Comparison of ENCODE assay signal across 7 cellular contexts in the genomic region with DNA sequence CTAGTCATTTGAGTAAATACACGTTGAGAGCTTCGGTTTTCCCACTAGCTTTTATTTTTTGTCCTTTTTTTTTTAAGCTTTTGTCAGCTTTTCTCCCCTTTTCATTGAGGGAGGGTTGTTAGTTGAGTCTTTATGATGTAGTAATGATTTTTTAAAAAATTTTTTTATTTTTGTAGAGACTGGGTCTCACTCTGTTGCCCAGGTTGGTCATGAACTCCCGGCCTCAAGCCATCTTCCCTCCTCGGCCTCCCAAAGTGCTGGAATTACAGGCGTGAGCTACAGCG. TPM values are rescaled to one million over a fixed set of nuclear protein-coding genes. Genes with fewer than 3 reads are reported as not detected.
A peak's percentile ranks its signal among the peaks of the same experiment; 100 is the strongest.
DNase-seq lines count a peak whose midpoint lies in the region; ATAC-seq and TF ChIP-seq lines count a peak whose summit lies in the region.

No MANE protein-coding gene starts in this region.

- no peak for TF ChIP-seq CTCF in HCT116 (IDR thresholded peaks at IDR 0.05 in 2 of 3, conservative IDR thresholded peaks at IDR 0.05 in 1 of 3; ENCODE audit: borderline replicate concordance in 1 of 3, insufficient read depth in 1 of 3, low read depth in 2 of 3, low read length in 2 of 3)

- H3K9ac ChIP-seq in HCT116 (ENCODE audit: low read length) (peak overlapping the region; percentile 85), iPS-20b (ENCODE audit: low read depth, low read length) (peak overlapping the region; percentile 80; the same call in 1 of the 2 replicates)

- BruUV-seq in HCT116 (replicated peaks; lab: Mats Ljungman, UMichigan) = no TSS peak

- no peak for TF ChIP-seq POLR2A in HCT116 (IDR thresholded peaks at IDR 0.05; ENCODE audit: borderline replicate concordance, extremely low read depth, insufficient read depth, insufficient read length)

- CTCF ChIA-PET in HCT116 (lab: Charles Lee) = no interaction called here
- CTCF ChIA-PET in activated CD8-positive, alpha-beta T cell treated with anti-CD3 and anti-CD28 coated beads, Interleukin-2, amount 10 ng/mL, durations not matched to agents 7 days and 5 days (lab: Charles Lee) = interaction anchor here (0.6 to 5.7 kb wide), 7 partner anchors 14 to 327 kb away, joined by 3 to 79 read pairs (median 5); no protein-coding TSS in a partner anchor

- H4K20me1 ChIP-seq in HCT116 (ENCODE audit: insufficient read depth) = no peaks in the 10 kb centered on the region

- H3K4me1 Mint-ChIP-seq in activated CD8-positive, alpha-beta T cell treated with anti-CD3 and anti-CD28 coated beads, Interleukin-2, amount 10 ng/mL, durations not matched to agents 7 days and 5 days (ENCODE audit: low read depth) = peaks cover 68% of the 10 kb centered on the region
- H3K4me1 Mint-ChIP-seq in stimulated activated memory B cell treated with anti-CD40 and anti-IgM and Interleukin-4, amounts not matched to agents 10 μg/mL and 1 μg/mL and 100 μg/mL, for 72 hours = peaks cover 74% of the 10 kb centered on the region

- ATAC-seq in HCT116 (no peak), HG03039 (IDR thresholded peaks at IDR 0.05; ENCODE audit: unreplicated experiment) (no peak)
- no peak for ATAC-seq in activated CD8-positive, alpha-beta T cell treated with anti-CD3 and anti-CD28 coated beads, Interleukin-2, amount 10 ng/mL, durations not matched to agents 7 days and 5 days
- no peak for ATAC-seq in stimulated activated memory B cell treated with anti-CD40 and anti-IgM and Interleukin-4, amounts not matched to agents 10 μg/mL and 1 μg/mL and 100 μg/mL, for 72 hours

- no peak for TF ChIP-seq RAD21 in HCT116 (IDR thresholded peaks at IDR 0.05; ENCODE audit: low read depth)

- H3K4me3 ChIP-seq in HCT116 (replicated peaks in 1 of 2; ENCODE audit: low read depth in 1 of 2, low read length in 2 of 2) = peak overlapping the region; percentile 93 to 98
- H3K4me3 ChIP-seq in iPS-20b (ENCODE audit: low read length) = peak overlapping the region; percentile 77

- DNase-seq in HCT116 (ENCODE audit: low read depth, low spot score) (no peak), RKO (ENCODE audit: low spot score) (no peak), NCI-H226 (no peak)
- DNase-seq in activated CD8-positive, alpha-beta T cell treated with anti-CD3 and anti-CD28 coated beads, Interleukin-2, amount 10 ng/mL, durations not matched to agents 7 days and 5 days = no peak

- H3K9me3 ChIP-seq in HCT116 (ENCODE audit: control insufficient read depth in 1 of 2, insufficient read depth in 1 of 2, low read depth in 1 of 2, low read length in 2 of 2) (no peaks in the 10 kb centered on the region), iPS-20b (ENCODE audit: insufficient read depth, low read depth, low read length) (no peaks in the 10 kb centered on the region)

- peak overlapping the region; percentile 95 for H3K4me3 Mint-ChIP-seq in activated CD8-positive, alpha-beta T cell treated with anti-CD3 and anti-CD28 coated beads, Interleukin-2, amount 10 ng/mL, durations not matched to agents 7 days and 5 days
- peak overlapping the region; percentile 86 for H3K4me3 Mint-ChIP-seq in stimulated activated memory B cell treated with anti-CD40 and anti-IgM and Interleukin-4, amounts not matched to agents 10 μg/mL and 1 μg/mL and 100 μg/mL, for 72 hours

- RAD21 ChIA-PET in HCT116 (lab: Charles Lee; ENCODE audit: low non-redundant PET in 1 of 2, low total read pairs in 2 of 2, uncharacterized antibody in 2 of 2, unreplicated experiment in 2 of 2) = no interaction called here

- H3K36me3 Mint-ChIP-seq in activated CD8-positive, alpha-beta T cell treated with anti-CD3 and anti-CD28 coated beads, Interleukin-2, amount 10 ng/mL, durations not matched to agents 7 days and 5 days (ENCODE audit: low read depth) = peaks cover 9% of the 10 kb centered on the region
- peaks cover 26% of the 10 kb centered on the region for H3K36me3 Mint-ChIP-seq in stimulated activated memory B cell treated with anti-CD40 and anti-IgM and Interleukin-4, amounts not matched to agents 10 μg/mL and 1 μg/mL and 100 μg/mL, for 72 hours

- no peak overlapping the region for H3K27ac Mint-ChIP-seq in activated CD8-positive, alpha-beta T cell treated with anti-CD3 and anti-CD28 coated beads, Interleukin-2, amount 10 ng/mL, durations not matched to agents 7 days and 5 days
- H3K27ac Mint-ChIP-seq in stimulated activated memory B cell treated with anti-CD40 and anti-IgM and Interleukin-4, amounts not matched to agents 10 μg/mL and 1 μg/mL and 100 μg/mL, for 72 hours = peak overlapping the region; percentile 80

- peaks cover 10% of the 10 kb centered on the region; the same call in 1 of the 2 replicates for H3K79me2 ChIP-seq in HCT116 (ENCODE audit: insufficient read depth, low read length)

- H2AFZ ChIP-seq in HCT116 (ENCODE audit: low read depth, low read length, poor library complexity, severe bottlenecking) = no peak overlapping the region

- POLR2A ChIA-PET in HCT116 (lab: Charles Lee) = interaction anchor here (0.9 to 1.6 kb wide), 2 partner anchors 29 to 309 kb away, joined by 3 to 5 read pairs; no protein-coding TSS in a partner anchor
- POLR2A ChIA-PET in activated CD8-positive, alpha-beta T cell treated with anti-CD3 and anti-CD28 coated beads, Interleukin-2, amount 10 ng/mL, durations not matched to agents 7 days and 5 days (lab: Charles Lee) = interaction anchor here (0.7 to 1.6 kb wide), 5 partner anchors 20 to 52 kb away, joined by 3 to 10 read pairs (median 4); partner anchors contain the start of gene WDR73

- no peak overlapping the region for H3K27ac ChIP-seq in HCT116 (ENCODE audit: low read depth, low read length)
- H3K27ac ChIP-seq in iPS-20b (ENCODE audit: low read length) = no peak overlapping the region

- intact Hi-C loops in HCT116 (cut with micrococcal nuclease) = no loop called here

- H3K36me3 ChIP-seq in HCT116 (ENCODE audit: control insufficient read depth in 1 of 2, insufficient read depth in 2 of 2, low read length in 2 of 2) (peaks cover 4 to 21% of the 10 kb centered on the region in 2 experiments; a peak in 3 of 4 replicates), iPS-20b (ENCODE audit: insufficient read depth, low read depth, low read length) (peaks cover 27% of the 10 kb centered on the region)

- H3K9me3 Mint-ChIP-seq in activated CD8-positive, alpha-beta T cell treated with anti-CD3 and anti-CD28 coated beads, Interleukin-2, amount 10 ng/mL, durations not matched to agents 7 days and 5 days (ENCODE audit: insufficient read depth) = no peaks in the 10 kb centered on the region
- H3K9me3 Mint-ChIP-seq in stimulated activated memory B cell treated with anti-CD40 and anti-IgM and Interleukin-4, amounts not matched to agents 10 μg/mL and 1 μg/mL and 100 μg/mL, for 72 hours = no peaks in the 10 kb centered on the region

- H3K27me3 ChIP-seq in HCT116 (ENCODE audit: insufficient read depth, low read length) (no peaks in the 10 kb centered on the region), iPS-20b (ENCODE audit: insufficient read depth, low read length) (no peaks in the 10 kb centered on the region)

- H3K9me2 ChIP-seq in HCT116 (ENCODE audit: insufficient read depth) = no peaks in the 10 kb centered on the region

- H3K27me3 Mint-ChIP-seq in activated CD8-positive, alpha-beta T cell treated with anti-CD3 and anti-CD28 coated beads, Interleukin-2, amount 10 ng/mL, durations not matched to agents 7 days and 5 days (ENCODE audit: low read depth) = no peaks in the 10 kb centered on the region
- no peaks in the 10 kb centered on the region for H3K27me3 Mint-ChIP-seq in stimulated activated memory B cell treated with anti-CD40 and anti-IgM and Interleukin-4, amounts not matched to agents 10 μg/mL and 1 μg/mL and 100 μg/mL, for 72 hours

- peak overlapping the region; percentile 99 for H3K4me2 ChIP-seq in HCT116 (ENCODE audit: low read length)

- H3K4me1 ChIP-seq in HCT116 (ENCODE audit: control insufficient read depth in 1 of 2, insufficient read depth in 2 of 2, low read length in 2 of 2) (peaks cover 2 to 11% of the 10 kb centered on the region in 2 experiments), iPS-20b (ENCODE audit: insufficient read depth, low read length) (peaks cover 26% of the 10 kb centered on the region)

TF ChIP-seq in HCT116, 20 proteins besides CTCF, POLR2A, EP300 and RAD21:
- TF ChIP-seq ELF1 (IDR thresholded peaks at IDR 0.05; ENCODE audit: borderline replicate concordance, low read depth) (no peak), ZNF274 (IDR thresholded peaks at IDR 0.05; ENCODE audit: low read depth, low read length) (no peak), JUND (IDR thresholded peaks at IDR 0.05) (no peak), SP1 (IDR thresholded peaks at IDR 0.05; ENCODE audit: low read depth) (no peak), EZH2 (IDR thresholded peaks at IDR 0.05) (no peak), SRF (IDR thresholded peaks at IDR 0.05; ENCODE audit: low read depth) (no peak), TCF7L2 (IDR thresholded peaks at IDR 0.05; ENCODE audit: borderline replicate concordance, extremely low read depth, insufficient read depth, insufficient read length) (no peak), ZFX (IDR thresholded peaks at IDR 0.05) (no peak)

RNA-seq across cellular contexts. Expression of gene ZSCAN2, which starts 0.7 kb away (rescaled TPM):
- 15.5 TPM for total RNA-seq in HCT116 (2021; ENCODE audit: unreplicated experiment)
- polyA plus RNA-seq in HCT116 (2012) = 9.4 and 10.5 TPM in 2 replicates
- 1 to 10 TPM; 6.5 to 6.7 TPM for total RNA-seq in activated CD8-positive, alpha-beta T cell treated with anti-CD3 and anti-CD28 coated beads, Interleukin-2, amount 10 ng/mL, durations not matched to agents 7 days and 5 days

RNA-seq across cellular contexts. Expression of gene WDR73, which starts 52.6 kb away (rescaled TPM):
- total RNA-seq in HCT116 (2021; ENCODE audit: unreplicated experiment) = 35.6 TPM
- 17.7 and 19.2 TPM in 2 replicates for polyA plus RNA-seq in HCT116 (2012)
- 10 to 100 TPM; 22.1 to 23.8 TPM for total RNA-seq in activated CD8-positive, alpha-beta T cell treated with anti-CD3 and anti-CD28 coated beads, Interleukin-2, amount 10 ng/mL, durations not matched to agents 7 days and 5 days

RNA-seq across cellular contexts. Expression of gene NMB, which starts 56.5 kb away (rescaled TPM):
- total RNA-seq in HCT116 (2021; ENCODE audit: unreplicated experiment) = 9.8 TPM
- 12.7 and 14.4 TPM in 2 replicates for polyA plus RNA-seq in HCT116 (2012)
- 1 to 10 TPM; 3.3 to 4.1 TPM for total RNA-seq in activated CD8-positive, alpha-beta T cell treated with anti-CD3 and anti-CD28 coated beads, Interleukin-2, amount 10 ng/mL, durations not matched to agents 7 days and 5 days
